Comparison of ENCODE assay signal across 31 cellular contexts in the genomic region with DNA sequence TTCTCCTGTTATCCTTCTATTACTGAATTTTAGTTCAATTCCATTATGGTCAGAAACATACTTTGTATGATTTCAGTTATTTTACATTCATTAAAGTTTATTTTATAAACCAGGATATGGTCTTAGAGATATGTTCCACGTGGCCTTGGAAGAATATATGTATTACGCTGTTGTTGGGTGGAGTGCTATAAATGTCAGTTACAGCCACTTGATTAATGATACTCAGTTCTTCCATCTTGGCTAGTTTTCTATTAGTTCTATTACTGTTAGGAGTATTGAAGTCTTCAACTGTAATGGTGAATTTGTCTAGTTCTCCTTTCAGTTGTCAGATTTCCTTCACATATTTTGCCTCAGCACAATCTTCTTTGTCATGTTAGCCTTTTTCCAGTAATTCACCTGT.
"Had no signal": no experiment of that assay in that cellular context is flagged by ENCODE, and none has a peak within 500 bp of the region (broad histone marks: within the 10 kb centered on the region; RNA-seq: fewer than 3 reads in every experiment).

No MANE protein-coding gene starts in this region.

- H3K4me3 ChIP-seq: psoas muscle, right lobe of liver, sigmoid colon, smooth muscle cell, spleen, suprapubic skin, testis, tibial artery, transverse colon, upper lobe of right lung, uterus had no signal

- H3K9ac ChIP-seq: parathyroid adenoma had no signal

- H3K27me3 Mint-ChIP-seq: naive thymus-derived CD8-positive, alpha-beta T cell; natural killer cell treated with Interleukin-12 subunit alpha and Interleukin-12 subunit beta and Interleukin-15 and Interleukin-18, amount 100 ng/mL, for 72 hours; progenitor cell of endocrine pancreas; stimulated activated memory B cell treated with anti-CD40 and anti-IgM and Interleukin-4, amounts not matched to agents 10 μg/mL and 1 μg/mL and 100 μg/mL, for 72 hours; stimulated activated naive CD8-positive, alpha-beta T cell treated with anti-CD3 and anti-CD28 coated beads, Interleukin-15, amount 100 ng/mL, for 72 hours; type B pancreatic cell had no signal

- H3K9me3 ChIP-seq: neutrophil, psoas muscle, right lobe of liver, sigmoid colon, spleen, suprapubic skin, testis, tibial artery, transverse colon, upper lobe of right lung, uterus had no signal

- H3K4me1 Mint-ChIP-seq: naive thymus-derived CD8-positive, alpha-beta T cell; stimulated activated memory B cell treated with anti-CD40 and anti-IgM and Interleukin-4, amounts not matched to agents 10 μg/mL and 1 μg/mL and 100 μg/mL, for 72 hours; stimulated activated naive CD8-positive, alpha-beta T cell treated with anti-CD3 and anti-CD28 coated beads, Interleukin-15, amount 100 ng/mL, for 72 hours had no signal

- H3K36me3 ChIP-seq: uterus had no signal

- DNase-seq: naive thymus-derived CD8-positive, alpha-beta T cell; nephron progenitor cell; nucleus accumbens; psoas muscle; right cardiac atrium; right lobe of liver; sigmoid colon; spleen; stimulated activated CD4-positive, alpha-beta T cell treated with anti-CD3 and anti-CD28 coated beads, Interleukin-12 subunit alpha, Interleukin-12 subunit beta, amount 100 ng/mL, for 4 hours; stimulated activated CD4-positive, alpha-beta T cell treated with anti-CD3 and anti-CD28 coated beads, Interleukin-1b, Interleukin-23, amount 100 ng/mL, for 48 hours; stimulated activated CD4-positive, alpha-beta T cell treated with anti-CD3 and anti-CD28 coated beads, Interleukin-4, amount 100 ng/mL, for 1 hour; stimulated activated CD4-positive, alpha-beta T cell treated with anti-CD3 and anti-CD28 coated beads, Interleukin-4, amount 100 ng/mL, for 4 hours; stimulated activated CD8-positive, alpha-beta memory T cell treated with anti-CD3 and anti-CD28 coated beads, Interleukin-4, amount 100 ng/mL, for 48 hours; stimulated activated naive CD4-positive, alpha-beta T cell; stimulated activated naive CD8-positive, alpha-beta T cell treated with anti-CD3 and anti-CD28 coated beads, Interleukin-15, amount 100 ng/mL, for 72 hours; stimulated activated naive CD8-positive, alpha-beta T cell treated with anti-CD3 and anti-CD28 coated beads, Interleukin-15, Interleukin-2, amounts not matched to agents 100 U/mL and 50 U/mL, for 24 hours; substantia nigra; testis; tibial artery; transverse colon; upper lobe of right lung; uterus had no signal

- H3K27ac ChIP-seq: neutrophil, parathyroid adenoma, psoas muscle, right lobe of liver, sigmoid colon, spleen, suprapubic skin, testis, tibial artery, transverse colon, upper lobe of right lung, uterus had no signal

- H3K79me2 ChIP-seq: parathyroid adenoma had no signal

- ATAC-seq: naive thymus-derived CD8-positive, alpha-beta T cell; natural killer cell treated with Interleukin-12 subunit alpha and Interleukin-12 subunit beta and Interleukin-15 and Interleukin-18, amount 100 ng/mL, for 72 hours; psoas muscle; right cardiac atrium; right lobe of liver; stimulated activated memory B cell treated with anti-CD40 and anti-IgM and Interleukin-4, amounts not matched to agents 10 μg/mL and 1 μg/mL and 100 μg/mL, for 72 hours; stimulated activated naive CD8-positive, alpha-beta T cell treated with anti-CD3 and anti-CD28 coated beads, Interleukin-15, amount 100 ng/mL, for 72 hours; stimulated activated naive CD8-positive, alpha-beta T cell treated with anti-CD3 and anti-CD28 coated beads, Interleukin-15, Interleukin-2, amounts not matched to agents 100 U/mL and 50 U/mL, for 24 hours; upper lobe of right lung had no signal

- H3K27me3 ChIP-seq: neutrophil, right lobe of liver, sigmoid colon, spleen, suprapubic skin, testis, tibial artery, transverse colon, upper lobe of right lung, uterus had no signal

- H2AFZ ChIP-seq: parathyroid adenoma had no signal

- H3K27ac Mint-ChIP-seq: naive thymus-derived CD8-positive, alpha-beta T cell; natural killer cell treated with Interleukin-12 subunit alpha and Interleukin-12 subunit beta and Interleukin-15 and Interleukin-18, amount 100 ng/mL, for 72 hours; nephron progenitor cell; stimulated activated memory B cell treated with anti-CD40 and anti-IgM and Interleukin-4, amounts not matched to agents 10 μg/mL and 1 μg/mL and 100 μg/mL, for 72 hours; stimulated activated naive CD8-positive, alpha-beta T cell treated with anti-CD3 and anti-CD28 coated beads, Interleukin-15, amount 100 ng/mL, for 72 hours; type B pancreatic cell had no signal

- H3K4me1 ChIP-seq: parathyroid adenoma, sigmoid colon, spleen, suprapubic skin, testis, tibial artery, transverse colon, upper lobe of right lung, uterus had no signal

- H3K9me3 Mint-ChIP-seq: naive thymus-derived CD8-positive, alpha-beta T cell; natural killer cell treated with Interleukin-12 subunit alpha and Interleukin-12 subunit beta and Interleukin-15 and Interleukin-18, amount 100 ng/mL, for 72 hours; nephron progenitor cell; neural crest cell; stimulated activated memory B cell treated with anti-CD40 and anti-IgM and Interleukin-4, amounts not matched to agents 10 μg/mL and 1 μg/mL and 100 μg/mL, for 72 hours; stimulated activated naive CD8-positive, alpha-beta T cell treated with anti-CD3 and anti-CD28 coated beads, Interleukin-15, amount 100 ng/mL, for 72 hours; type B pancreatic cell had no signal

- H3K4me3 Mint-ChIP-seq: naive thymus-derived CD8-positive, alpha-beta T cell; natural killer cell treated with Interleukin-12 subunit alpha and Interleukin-12 subunit beta and Interleukin-15 and Interleukin-18, amount 100 ng/mL, for 72 hours; nephron progenitor cell; neural crest cell; stimulated activated memory B cell treated with anti-CD40 and anti-IgM and Interleukin-4, amounts not matched to agents 10 μg/mL and 1 μg/mL and 100 μg/mL, for 72 hours; stimulated activated naive CD8-positive, alpha-beta T cell treated with anti-CD3 and anti-CD28 coated beads, Interleukin-15, amount 100 ng/mL, for 72 hours; type B pancreatic cell had no signal

- H3K4me2 ChIP-seq: smooth muscle cell had no signal
